20 cellular contexts compared by ENCODE assay signal in the genomic region with DNA sequence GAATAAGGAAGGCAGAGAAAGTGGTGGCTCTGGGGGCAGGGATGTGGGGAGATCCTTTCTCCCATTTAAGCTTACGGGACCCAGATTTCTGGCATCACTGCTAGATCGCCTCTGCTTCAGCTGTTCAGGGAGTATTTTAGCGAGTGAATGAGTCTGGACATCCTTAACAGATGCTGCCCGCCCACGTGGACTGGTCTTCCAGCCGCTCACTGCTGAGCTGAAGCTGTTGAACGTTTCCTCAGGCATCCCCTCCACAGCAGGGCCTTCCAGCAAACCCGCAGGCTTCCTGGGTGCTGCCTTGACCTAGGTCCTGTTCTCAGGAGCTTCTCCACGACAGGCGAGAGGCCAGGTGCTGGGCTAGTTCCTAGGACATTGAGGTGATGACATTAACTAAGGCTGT.
"Had no signal": no experiment of that assay in that cellular context is flagged by ENCODE, and none has a peak within 500 bp of the region (broad histone marks: within the 10 kb centered on the region; RNA-seq: fewer than 3 reads in every experiment).

No MANE protein-coding gene starts in this region.

- ATAC-seq: foreskin keratinocyte; left colon; left ventricle myocardium superior; mucosa of descending colon; natural killer cell treated with Interleukin-12 subunit alpha and Interleukin-12 subunit beta and Interleukin-15 and Interleukin-18, amount 100 ng/mL, for 72 hours; stimulated activated naive CD8-positive, alpha-beta T cell treated with anti-CD3 and anti-CD28 coated beads, Interleukin-15, Interleukin-2, amounts not matched to agents 100 U/mL and 50 U/mL, for 24 hours; upper lobe of right lung had no signal

- DNase-seq: cerebellar nuclear complex; dermis blood vessel endothelial cell; effector CD4-positive, alpha-beta T cell; endodermal cell; erythroblast; foreskin keratinocyte; head of caudate nucleus; left colon; left ventricle myocardium superior; mucosa of descending colon; stimulated activated CD4-positive, alpha-beta T cell treated with anti-CD3 and anti-CD28 coated beads, Interleukin-2, amount 100 ng/mL, for 48 hours; stimulated activated naive CD8-positive, alpha-beta T cell treated with anti-CD3 and anti-CD28 coated beads, Interleukin-15, Interleukin-2, amounts not matched to agents 100 U/mL and 50 U/mL, for 24 hours; tibial artery; upper lobe of right lung had no signal

- H3K27ac ChIP-seq: foreskin keratinocyte, hepatocyte, neutrophil, tibial artery, upper lobe of right lung, vagina had no signal

- H3K4me3 ChIP-seq: hepatocyte, lung, mucosa of descending colon, smooth muscle cell, tibial artery, upper lobe of right lung, vagina had no signal

- H3K27me3 ChIP-seq: hepatocyte, neutrophil, tibial artery, upper lobe of right lung, vagina had no signal
